Comparison of ENCODE assay signal across 1 cellular context in the genomic region with DNA sequence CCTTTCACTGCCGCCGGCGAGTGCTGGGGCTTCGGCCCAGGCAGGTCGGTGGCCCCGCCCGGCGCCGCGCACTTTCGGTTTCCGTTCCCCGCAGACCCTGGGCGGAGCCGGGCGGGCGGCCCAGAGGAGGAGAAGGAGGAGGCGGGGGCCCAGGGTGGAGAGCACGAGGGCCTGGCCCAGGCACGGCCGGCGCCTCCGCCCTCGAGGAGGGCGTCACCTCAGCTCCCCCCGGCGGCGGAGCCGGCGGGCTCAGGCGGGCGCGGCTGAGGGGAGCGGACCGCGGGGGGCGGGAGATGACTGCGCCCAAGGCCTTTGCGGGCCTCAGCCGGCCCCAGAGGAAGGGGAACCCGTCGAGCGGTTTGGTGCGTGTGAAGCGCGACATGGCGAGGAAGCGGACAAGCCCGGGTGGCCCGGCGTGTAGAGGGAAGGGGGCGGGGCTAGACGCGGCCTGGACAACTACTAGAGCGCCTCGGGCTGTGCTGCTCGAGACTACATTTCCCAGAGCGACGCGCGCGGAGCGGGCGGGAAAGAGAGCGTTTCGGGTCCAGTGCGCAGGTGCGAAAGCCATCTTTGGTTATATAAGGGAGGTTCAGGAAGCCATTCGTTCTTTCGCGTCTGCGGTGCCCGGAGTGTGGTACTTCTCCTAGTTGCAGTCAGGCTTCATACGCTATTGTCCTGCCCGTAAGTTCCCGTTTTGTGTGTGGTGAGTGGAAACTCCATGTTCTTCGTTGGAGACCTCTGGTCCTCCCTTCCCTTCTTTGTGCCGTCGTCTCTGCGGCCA.
TF ChIP-seq lines count a peak whose summit lies in the region.

A gene (minus strand): TSS at position 22 of the 781 bp plus-strand sequence. CDS start 2,218 bp downstream, outside the sequence.

TF ChIP-seq in A549, 52 proteins besides CTCF, POLR2A, EP300 and RAD21 (continued from another document):
- TF ChIP-seq, protein P1, sequence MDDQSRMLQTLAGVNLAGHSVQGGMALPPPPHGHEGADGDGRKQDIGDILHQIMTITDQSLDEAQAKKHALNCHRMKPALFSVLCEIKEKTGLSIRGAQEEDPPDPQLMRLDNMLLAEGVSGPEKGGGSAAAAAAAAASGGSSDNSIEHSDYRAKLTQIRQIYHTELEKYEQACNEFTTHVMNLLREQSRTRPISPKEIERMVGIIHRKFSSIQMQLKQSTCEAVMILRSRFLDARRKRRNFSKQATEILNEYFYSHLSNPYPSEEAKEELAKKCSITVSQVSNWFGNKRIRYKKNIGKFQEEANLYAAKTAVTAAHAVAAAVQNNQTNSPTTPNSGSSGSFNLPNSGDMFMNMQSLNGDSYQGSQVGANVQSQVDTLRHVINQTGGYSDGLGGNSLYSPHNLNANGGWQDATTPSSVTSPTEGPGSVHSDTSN (IDR thresholded peaks at IDR 0.05): peak; percentile 70; the same call in 1 of the 2 replicates
- TF ChIP-seq TFCP2L1 (CRISPR knock-in tag; IDR thresholded peaks at IDR 0.05) (0 out of 2 replicates have a peak, but pooled peaks have one; percentile 1), MAZ (IDR thresholded peaks at IDR 0.05; ENCODE audit: borderline replicate concordance, low read depth, low read length) (0 out of 2 replicates have a peak, but pooled peaks have one; percentile 17), MYC (IDR thresholded peaks at IDR 0.05; ENCODE audit: borderline replicate concordance, low read length) (peak; percentile 95), HDAC2 (IDR thresholded peaks at IDR 0.05) (no peak), PHF8 (IDR thresholded peaks at IDR 0.05; ENCODE audit: borderline replicate concordance, low read depth) (peak; percentile 97), JUN (IDR thresholded peaks at IDR 0.05) (peak; percentile 99 to 100)
- TF ChIP-seq, protein P2, sequence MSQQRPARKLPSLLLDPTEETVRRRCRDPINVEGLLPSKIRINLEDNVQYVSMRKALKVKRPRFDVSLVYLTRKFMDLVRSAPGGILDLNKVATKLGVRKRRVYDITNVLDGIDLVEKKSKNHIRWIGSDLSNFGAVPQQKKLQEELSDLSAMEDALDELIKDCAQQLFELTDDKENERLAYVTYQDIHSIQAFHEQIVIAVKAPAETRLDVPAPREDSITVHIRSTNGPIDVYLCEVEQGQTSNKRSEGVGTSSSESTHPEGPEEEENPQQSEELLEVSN (IDR thresholded peaks at IDR 0.05; ENCODE audit: borderline replicate concordance, low read depth): peak; percentile 53; the same call in 1 of the 2 replicates
